1 cellular context compared by ENCODE assay signal in the genomic region with DNA sequence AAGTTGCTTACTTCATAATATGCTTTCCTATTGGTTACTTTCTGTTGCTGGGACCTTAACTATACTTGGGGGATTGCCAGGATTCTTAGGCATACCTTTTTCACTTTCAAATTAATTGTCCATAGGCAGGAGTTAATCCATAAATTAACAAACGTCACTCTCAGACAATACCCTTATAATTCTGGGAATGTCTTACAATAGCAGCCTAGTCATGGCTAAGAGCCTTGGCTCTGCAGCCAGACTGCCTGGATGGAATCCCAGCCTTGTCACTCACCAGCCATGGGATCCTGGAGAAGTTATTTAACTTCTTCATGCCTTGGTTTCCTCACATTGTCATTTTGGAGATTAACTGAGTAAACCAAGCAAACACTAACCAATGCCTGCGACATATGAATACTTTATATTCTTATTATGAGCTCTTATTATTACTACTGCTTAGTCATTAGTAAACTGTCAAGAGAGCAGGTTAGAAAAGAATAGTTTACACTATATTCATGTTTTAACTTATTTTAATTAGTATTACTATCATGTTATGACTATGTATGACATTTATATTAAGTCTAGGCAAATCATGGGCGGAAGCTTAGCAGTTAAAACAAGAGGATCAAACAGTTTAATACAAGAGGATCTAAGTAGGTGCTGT.
TF ChIP-seq lines count a peak whose summit lies in the region.

No MANE protein-coding gene starts in this region.

TF ChIP-seq in GM23338, 12 proteins besides CTCF, POLR2A, EP300 and RAD21 (continued from another document):
- no peak for TF ChIP-seq ZNF462 (CRISPR knock-in tag; IDR thresholded peaks at IDR 0.05)
- no peak for TF ChIP-seq NANOG (IDR thresholded peaks at IDR 0.05; ENCODE audit: borderline replicate concordance)
- no peak for TF ChIP-seq JUNB (IDR thresholded peaks at IDR 0.05; ENCODE audit: unreplicated experiment)
